1 cellular context compared by ENCODE assay signal in the genomic region with DNA sequence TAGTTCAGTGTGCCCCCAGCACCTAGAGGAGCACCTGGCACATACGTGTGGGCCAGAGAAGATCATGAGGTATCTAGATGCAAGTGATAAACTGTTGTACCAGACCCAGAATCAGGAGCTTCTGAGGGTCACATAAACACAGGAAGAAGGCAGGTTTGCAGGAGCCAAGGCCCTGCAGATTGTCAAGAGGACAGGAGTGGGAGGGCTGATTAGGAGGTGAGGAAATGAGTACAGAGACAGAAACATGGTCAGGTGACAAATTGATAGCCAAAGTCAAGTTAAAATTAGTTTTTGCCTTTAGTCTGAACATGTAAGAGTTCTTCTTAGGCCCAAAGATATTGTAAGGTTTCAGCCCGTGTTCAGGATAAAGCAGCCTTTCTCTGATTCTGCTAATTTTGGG.
TF ChIP-seq lines count a peak whose summit lies in the region.

No MANE protein-coding gene starts in this region.

TF ChIP-seq in K562, 482 proteins besides CTCF, POLR2A, EP300 and RAD21:
- TF ChIP-seq, protein P1, sequence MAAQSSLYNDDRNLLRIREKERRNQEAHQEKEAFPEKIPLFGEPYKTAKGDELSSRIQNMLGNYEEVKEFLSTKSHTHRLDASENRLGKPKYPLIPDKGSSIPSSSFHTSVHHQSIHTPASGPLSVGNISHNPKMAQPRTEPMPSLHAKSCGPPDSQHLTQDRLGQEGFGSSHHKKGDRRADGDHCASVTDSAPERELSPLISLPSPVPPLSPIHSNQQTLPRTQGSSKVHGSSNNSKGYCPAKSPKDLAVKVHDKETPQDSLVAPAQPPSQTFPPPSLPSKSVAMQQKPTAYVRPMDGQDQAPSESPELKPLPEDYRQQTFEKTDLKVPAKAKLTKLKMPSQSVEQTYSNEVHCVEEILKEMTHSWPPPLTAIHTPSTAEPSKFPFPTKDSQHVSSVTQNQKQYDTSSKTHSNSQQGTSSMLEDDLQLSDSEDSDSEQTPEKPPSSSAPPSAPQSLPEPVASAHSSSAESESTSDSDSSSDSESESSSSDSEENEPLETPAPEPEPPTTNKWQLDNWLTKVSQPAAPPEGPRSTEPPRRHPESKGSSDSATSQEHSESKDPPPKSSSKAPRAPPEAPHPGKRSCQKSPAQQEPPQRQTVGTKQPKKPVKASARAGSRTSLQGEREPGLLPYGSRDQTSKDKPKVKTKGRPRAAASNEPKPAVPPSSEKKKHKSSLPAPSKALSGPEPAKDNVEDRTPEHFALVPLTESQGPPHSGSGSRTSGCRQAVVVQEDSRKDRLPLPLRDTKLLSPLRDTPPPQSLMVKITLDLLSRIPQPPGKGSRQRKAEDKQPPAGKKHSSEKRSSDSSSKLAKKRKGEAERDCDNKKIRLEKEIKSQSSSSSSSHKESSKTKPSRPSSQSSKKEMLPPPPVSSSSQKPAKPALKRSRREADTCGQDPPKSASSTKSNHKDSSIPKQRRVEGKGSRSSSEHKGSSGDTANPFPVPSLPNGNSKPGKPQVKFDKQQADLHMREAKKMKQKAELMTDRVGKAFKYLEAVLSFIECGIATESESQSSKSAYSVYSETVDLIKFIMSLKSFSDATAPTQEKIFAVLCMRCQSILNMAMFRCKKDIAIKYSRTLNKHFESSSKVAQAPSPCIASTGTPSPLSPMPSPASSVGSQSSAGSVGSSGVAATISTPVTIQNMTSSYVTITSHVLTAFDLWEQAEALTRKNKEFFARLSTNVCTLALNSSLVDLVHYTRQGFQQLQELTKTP (IDR thresholded peaks at IDR 0.05; ENCODE audit: low read depth in 1 of 2, partially characterized antibody in 2 of 2) = no peak
- TF ChIP-seq ZNF232 (CRISPR knock-in tag; IDR thresholded peaks at IDR 0.05) (no peak), HOXB6 (CRISPR knock-in tag; IDR thresholded peaks at IDR 0.05; ENCODE audit: borderline replicate concordance) (no peak)
- TF ChIP-seq, protein P2, sequence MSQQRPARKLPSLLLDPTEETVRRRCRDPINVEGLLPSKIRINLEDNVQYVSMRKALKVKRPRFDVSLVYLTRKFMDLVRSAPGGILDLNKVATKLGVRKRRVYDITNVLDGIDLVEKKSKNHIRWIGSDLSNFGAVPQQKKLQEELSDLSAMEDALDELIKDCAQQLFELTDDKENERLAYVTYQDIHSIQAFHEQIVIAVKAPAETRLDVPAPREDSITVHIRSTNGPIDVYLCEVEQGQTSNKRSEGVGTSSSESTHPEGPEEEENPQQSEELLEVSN (IDR thresholded peaks at IDR 0.05; ENCODE audit: borderline replicate concordance in 1 of 2, extremely low read depth in 1 of 2, insufficient read depth in 1 of 2, insufficient read length in 1 of 2, low read depth in 1 of 2, low read length in 1 of 2, poor library complexity in 1 of 2, severe bottlenecking in 1 of 2) = no peak
